In genomic region chr10:73589538-73590126, GRCh38 we compare ENCODE assay signal across 12 cellular contexts. TPM values are rescaled to one million over a fixed set of nuclear protein-coding genes. Genes with fewer than 3 reads are reported as not detected.
A peak's percentile ranks its signal among the peaks of the same experiment; 100 is the strongest.
DNase-seq lines count a peak whose midpoint lies in the region; ATAC-seq, FAIRE-seq and TF ChIP-seq lines count a peak whose summit lies in the region.
"Had no signal": no experiment of that assay in that cellular context is flagged by ENCODE, and none has a peak within 500 bp of the region (broad histone marks: within the 10 kb centered on the region; RNA-seq: fewer than 3 reads in every experiment).

No MANE protein-coding gene starts in this region.

- TF ChIP-seq CTCF in bronchial epithelial cell (IDR thresholded peaks at IDR 0.05; ENCODE audit: insufficient read depth, low read length, severe bottlenecking) (no peak), OCI-LY7 (conservative IDR thresholded peaks at IDR 0.05; ENCODE audit: low read length) (no peak)

- FAIRE-seq in bronchial epithelial cell (lab: Jason Lieb, UNC) = no peak
- no peak for FAIRE-seq in small intestine (lab: Jason Lieb, UNC)

- 61 to 72% (median 68%) methylated on average over 3 of the region's 3 CpGs for WGBS in small intestine, 3 donors

- H3K4me3 ChIP-seq in HUES48 (ENCODE audit: low read depth, low read length) = peak overlapping the region; percentile 34; the same call in 1 of the 2 replicates
- no peak overlapping the region for H3K4me3 ChIP-seq in bronchial epithelial cell (ENCODE audit: low read depth, low read length)
- H3K4me3 ChIP-seq in small intestine (ENCODE audit: low read depth in 1 of 2, low read length in 2 of 2) = no peak overlapping the region
- no peak overlapping the region for H3K4me3 ChIP-seq in OCI-LY7 (ENCODE audit: low read depth, low read length, poor library complexity, severe bottlenecking)

- H3K27me3 ChIP-seq in HUES48 (ENCODE audit: control insufficient read depth, insufficient read depth, low read length) (no peaks in the 10 kb centered on the region), bronchial epithelial cell (ENCODE audit: control insufficient read depth, insufficient read depth, low read length) (no peaks in the 10 kb centered on the region), small intestine (ENCODE audit: control insufficient read depth in 2 of 2, insufficient read depth in 2 of 2, low read length in 2 of 2) (no peaks in the 10 kb centered on the region)

- H2AFZ ChIP-seq in OCI-LY7 (ENCODE audit: low read length) = no peak overlapping the region

- intact Hi-C loops in OCI-LY7 (cut with micrococcal nuclease; ENCODE audit: unreplicated experiment) = no loop called here

- no peaks in the 10 kb centered on the region for H3K79me2 ChIP-seq in OCI-LY7 (ENCODE audit: insufficient read depth, low read depth, low read length)

- BruUV-seq in OCI-LY7 (replicated peaks; lab: Mats Ljungman, UMichigan) = no TSS peak

- CTCF ChIA-PET in OCI-LY7 (lab: Charles Lee; ENCODE audit: unreplicated experiment) = no interaction called here

- H3K27ac ChIP-seq in HUES48 (ENCODE audit: low read depth, low read length) = peak overlapping the region; percentile 1
- H3K27ac ChIP-seq in small intestine (ENCODE audit: low read depth in 1 of 2, low read length in 1 of 2) = peak overlapping the region in 1 of 2 donors; percentile 32
- no peak overlapping the region for H3K27ac ChIP-seq in OCI-LY7 (ENCODE audit: low read depth, low read length, poor library complexity, severe bottlenecking)

- H3K9ac ChIP-seq in HUES48 (ENCODE audit: low read depth, low read length) = no peak overlapping the region

- H3K36me3 ChIP-seq in HUES48 (ENCODE audit: control insufficient read depth, insufficient read depth, low read length) (no peaks in the 10 kb centered on the region), bronchial epithelial cell (ENCODE audit: control insufficient read depth, insufficient read depth, low read length) (no peaks in the 10 kb centered on the region), small intestine (ENCODE audit: control insufficient read depth in 2 of 2, insufficient read depth in 2 of 2, low read length in 2 of 2) (no peaks in the 10 kb centered on the region), OCI-LY7 (ENCODE audit: insufficient read depth, low read length) (no peaks in the 10 kb centered on the region)

- no peaks in the 10 kb centered on the region for H3K9me3 ChIP-seq in HUES48 (ENCODE audit: control insufficient read depth, insufficient read depth, low read length)
- H3K9me3 ChIP-seq in small intestine (ENCODE audit: control insufficient read depth, low read depth) = no peaks in the 10 kb centered on the region
- H3K9me3 ChIP-seq in OCI-LY7 (ENCODE audit: low read length) = no peaks in the 10 kb centered on the region

- no peak overlapping the region for H3K4me2 ChIP-seq in OCI-LY7 (ENCODE audit: low read length)

- H3K9me2 ChIP-seq in OCI-LY7 (ENCODE audit: insufficient read depth, low read length) = no peaks in the 10 kb centered on the region

- POLR2A ChIA-PET in OCI-LY7 (lab: Charles Lee) = no interaction called here

- peak; percentile 54 for DNase-seq in bronchial epithelial cell (ENCODE audit: low read depth)
- peak; percentile 75 for DNase-seq in inferior parietal cortex (ENCODE audit: extremely low spot score)
- peak; percentile 43 for DNase-seq in small intestine
- no peak for DNase-seq in OCI-LY7 (ENCODE audit: low spot score)
- no peak for DNase-seq in NCI-H1417 (lab: John Stamatoyannopoulos, UW)
- DNase-seq in DMS53 treated with DMSO at 0.1 percent for 48 hours (lab: John Stamatoyannopoulos, UW; ENCODE audit: unreplicated experiment) = no peak
- DNase-seq: activated naive CD8-positive, alpha-beta T cell treated with anti-CD3 and anti-CD28 coated beads for 36 hours; NCI-H82; retina had no signal

- H3K4me1 ChIP-seq in HUES48 (ENCODE audit: control insufficient read depth, insufficient read depth, low read length) (peaks cover 43% of the 10 kb centered on the region), small intestine (ENCODE audit: control insufficient read depth in 2 of 2, insufficient read depth in 1 of 2, low read depth in 1 of 2, low read length in 1 of 2) (peaks cover 8% of the 10 kb centered on the region in 2 donors), OCI-LY7 (ENCODE audit: insufficient read depth, low read length, poor library complexity, severe bottlenecking) (peaks cover 17% of the 10 kb centered on the region)

- no peaks in the 10 kb centered on the region for H4K20me1 ChIP-seq in OCI-LY7 (ENCODE audit: insufficient read depth, low read length)

- ATAC-seq in GM18861 (IDR thresholded peaks at IDR 0.05; ENCODE audit: unreplicated experiment) = no peak
- ATAC-seq: HCT116 had no signal

RNA-seq across cellular contexts. Expression of gene USP54, which starts 1.5 kb away (rescaled TPM):
- 5.8 and 24.5 TPM in 2 replicates for total RNA-seq in bronchial epithelial cell
- polyA plus RNA-seq in small intestine = 1 to 10 TPM; 2.4 to 9.4 (median 9.3) TPM
- 9.7 and 15.2 TPM in 2 replicates for total RNA-seq in OCI-LY7 (2014; rRNA removed; shearing (Covaris generic))
- 16.4 and 17.6 TPM in 2 replicates for total RNA-seq in OCI-LY7 (2022)

RNA-seq across cellular contexts. Expression of gene MYOZ1, which starts 51.6 kb away (rescaled TPM):
- not detected in 2 replicates for total RNA-seq in bronchial epithelial cell
- polyA plus RNA-seq in small intestine = under 1 TPM; 0.37 to 0.54 (median 0.45) TPM
- not detected in 2 replicates for total RNA-seq in OCI-LY7 (2014; rRNA removed; shearing (Covaris generic))
- total RNA-seq in OCI-LY7 (2022) = not detected in 2 replicates
- total RNA-seq: activated naive CD8-positive, alpha-beta T cell treated with anti-CD3 and anti-CD28 coated beads for 36 hours had no signal

Comparison
In these comparisons a context has a peak if more than half of its experiments do, and no peak if none do; other contexts are left out.
1. DNase-seq: peak in bronchial epithelial cell (single experiment), inferior parietal cortex (single experiment) and small intestine (single experiment); none in OCI-LY7 (single experiment), NCI-H1417 (0 of 3) and DMS53 treated with DMSO at 0.1 percent for 48 hours (single experiment).